In the genomic region with DNA sequence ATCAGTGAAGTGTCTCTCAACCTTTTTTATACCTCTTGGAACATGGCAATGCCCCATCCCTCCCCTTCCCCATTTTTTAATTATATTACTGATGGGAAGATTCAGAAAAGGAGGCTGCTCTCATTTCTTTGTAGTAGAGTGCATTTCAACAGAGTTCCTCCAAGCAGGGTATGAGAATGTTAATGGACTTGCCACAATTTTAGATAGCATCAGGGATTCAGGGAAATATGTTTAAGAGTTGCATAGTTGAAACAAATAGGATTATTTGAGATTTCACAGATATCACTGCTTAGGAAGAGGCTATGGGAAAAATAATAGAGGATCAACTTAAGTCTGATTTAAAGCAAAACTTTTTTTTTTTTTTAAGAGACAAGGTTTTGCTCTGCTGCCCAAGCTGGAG, we compare ENCODE assay signal across 25 cellular contexts. TPM values are rescaled to one million over a fixed set of nuclear protein-coding genes. Genes with fewer than 3 reads are reported as not detected.
"Had no signal": no experiment of that assay in that cellular context is flagged by ENCODE, and none has a peak within 500 bp of the region (broad histone marks: within the 10 kb centered on the region; RNA-seq: fewer than 3 reads in every experiment).

No MANE protein-coding gene starts in this region.

- H3K4me3 ChIP-seq: coronary artery, esophagus squamous epithelium, gastrocnemius medialis, hepatocyte, left ventricle myocardium inferior, lower lobe of right lung had no signal

- DNase-seq: dermis blood vessel endothelial cell; effector CD8-positive, alpha-beta T cell; effector memory CD8-positive, alpha-beta T cell; endodermal cell; erythroblast; esophagus squamous epithelium; foreskin fibroblast; foreskin melanocyte; gastrocnemius medialis; glutamatergic neuron; immature natural killer cell; kidney; kidney glomerular epithelial cell; left colon; left ventricle myocardium inferior; lower lobe of right lung; mesendoderm; midbrain had no signal

- H2AFZ ChIP-seq: hepatocyte had no signal

- H3K4me1 ChIP-seq: esophagus squamous epithelium, gastrocnemius medialis, left ventricle myocardium inferior, lower lobe of right lung had no signal

- H3K9me3 Mint-ChIP-seq: effector memory CD8-positive, alpha-beta T cell; memory B cell had no signal

- H3K4me3 Mint-ChIP-seq: effector memory CD8-positive, alpha-beta T cell; endodermal cell; immature natural killer cell; memory B cell had no signal

- ATAC-seq: effector memory CD8-positive, alpha-beta T cell; esophagus mucosa; gastrocnemius medialis; left colon; left lobe of liver; lower lobe of right lung had no signal

- H3K36me3 Mint-ChIP-seq: immature natural killer cell, memory B cell had no signal

- H3K4me2 ChIP-seq: hepatocyte had no signal

- H3K9me3 ChIP-seq: esophagus squamous epithelium, gastrocnemius medialis, left ventricle myocardium inferior, lower lobe of right lung had no signal

- H3K79me2 ChIP-seq: hepatocyte had no signal

- H3K27ac Mint-ChIP-seq: effector memory CD8-positive, alpha-beta T cell; endodermal cell; immature natural killer cell; memory B cell had no signal

- H3K27ac ChIP-seq: epithelial cell of prostate, esophagus squamous epithelium, gastrocnemius medialis, hepatocyte, left ventricle myocardium inferior, lower lobe of right lung had no signal

- H3K36me3 ChIP-seq: esophagus squamous epithelium, gastrocnemius medialis, left ventricle myocardium inferior, lower lobe of right lung had no signal

- H3K27me3 ChIP-seq: esophagus squamous epithelium, gastrocnemius medialis, hepatocyte had no signal

- H3K4me1 Mint-ChIP-seq: endodermal cell, immature natural killer cell, memory B cell had no signal

RNA-seq across cellular contexts. Expression of a gene that starts 46.2 kb away (rescaled TPM):
- total RNA-seq: endodermal cell, mononuclear cell had no signal
- polyA plus RNA-seq: immature natural killer cell had no signal
